Comparison of ENCODE assay signal across 30 cellular contexts in the genomic region with DNA sequence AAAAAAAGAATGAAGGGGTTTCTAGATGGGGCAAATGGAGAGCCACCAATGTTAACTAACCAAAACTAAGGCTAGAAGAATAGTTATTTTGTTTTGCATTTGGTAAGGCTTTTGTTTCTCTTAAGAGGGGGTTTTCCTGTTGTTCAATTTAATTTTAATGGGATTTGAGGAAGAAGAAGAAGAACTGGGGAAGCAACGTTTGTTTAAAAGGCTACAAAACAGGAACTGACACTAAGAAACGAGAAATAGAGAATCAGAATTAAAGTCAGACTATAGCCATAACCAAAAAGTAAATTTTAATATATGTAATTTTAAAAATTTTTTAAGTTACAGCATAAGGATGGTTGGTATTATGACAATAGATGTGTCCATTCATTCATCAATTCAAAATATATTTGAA. TPM values are rescaled to one million over a fixed set of nuclear protein-coding genes. Genes with fewer than 3 reads are reported as not detected.
"Had no signal": no experiment of that assay in that cellular context is flagged by ENCODE, and none has a peak within 500 bp of the region (broad histone marks: within the 10 kb centered on the region; RNA-seq: fewer than 3 reads in every experiment).

No MANE protein-coding gene starts in this region.

- H3K4me3 Mint-ChIP-seq: activated naive CD4-positive, alpha-beta T cell treated with anti-CD3 and anti-CD28 coated beads, Interleukin-2, amount 10 ng/mL, durations not matched to agents 7 days and 5 days; activated T-helper 1 cell treated with anti-CD3 and anti-CD28 coated beads, Interleukin-12 subunit alpha, Interleukin-12 subunit beta, Interleukin-2, Interleukin-4 antibody, amounts not matched to agents 30 ng/mL and 10 ng/mL and 1 ng/mL, durations not matched to agents 14 hours and 24 hours and 36 hours; brain; stimulated activated effector memory CD8-positive, alpha-beta T cell treated with anti-CD3 and anti-CD28 coated beads, Interleukin-12 subunit alpha, Interleukin-12 subunit beta, amount 100 ng/mL, for 72 hours; stimulated activated naive CD8-positive, alpha-beta T cell treated with anti-CD3 and anti-CD28 coated beads, Interleukin-15, amount 100 ng/mL, for 72 hours; type B pancreatic cell had no signal

- ATAC-seq: gastroesophageal sphincter; left cardiac atrium; left ventricle myocardium superior; pancreas; sciatic nerve; stimulated activated effector memory CD8-positive, alpha-beta T cell treated with anti-CD3 and anti-CD28 coated beads, Interleukin-12 subunit alpha, Interleukin-12 subunit beta, amount 100 ng/mL, for 72 hours; stimulated activated naive CD8-positive, alpha-beta T cell treated with anti-CD3 and anti-CD28 coated beads, Interleukin-15, amount 100 ng/mL, for 72 hours had no signal

- H3K27ac Mint-ChIP-seq: activated naive CD4-positive, alpha-beta T cell treated with anti-CD3 and anti-CD28 coated beads, Interleukin-2, amount 10 ng/mL, durations not matched to agents 7 days and 5 days; activated T-helper 1 cell treated with anti-CD3 and anti-CD28 coated beads, Interleukin-12 subunit alpha, Interleukin-12 subunit beta, Interleukin-2, Interleukin-4 antibody, amounts not matched to agents 30 ng/mL and 10 ng/mL and 1 ng/mL, durations not matched to agents 14 hours and 24 hours and 36 hours; brain; stimulated activated effector memory CD8-positive, alpha-beta T cell treated with anti-CD3 and anti-CD28 coated beads, Interleukin-12 subunit alpha, Interleukin-12 subunit beta, amount 100 ng/mL, for 72 hours; stimulated activated naive CD8-positive, alpha-beta T cell treated with anti-CD3 and anti-CD28 coated beads, Interleukin-15, amount 100 ng/mL, for 72 hours; type B pancreatic cell had no signal

- H3K9me3 ChIP-seq: ascending aorta, gastroesophageal sphincter, pancreas, prostate gland, vagina had no signal

- FAIRE-seq: endothelial cell of umbilical vein, keratinocyte, pancreas had no signal

- H3K27ac ChIP-seq: ascending aorta, cardiac muscle cell, coronary artery, gastroesophageal sphincter, pancreas, prostate gland, vagina had no signal

- H3K27me3 Mint-ChIP-seq: activated naive CD4-positive, alpha-beta T cell treated with anti-CD3 and anti-CD28 coated beads, Interleukin-2, amount 10 ng/mL, durations not matched to agents 7 days and 5 days; activated naive CD8-positive, alpha-beta T cell treated with anti-CD3 and anti-CD28 coated beads, Interleukin-2, amount 10 ng/mL, durations not matched to agents 7 days and 5 days; brain; stimulated activated naive CD8-positive, alpha-beta T cell treated with anti-CD3 and anti-CD28 coated beads, Interleukin-15, amount 100 ng/mL, for 72 hours; type B pancreatic cell had no signal

- H3K27me3 ChIP-seq: ascending aorta, cardiac muscle cell, gastroesophageal sphincter, pancreas, vagina had no signal

- DNase-seq: activated CD4-positive, alpha-beta T cell treated with anti-CD3 and anti-CD28 coated beads for 4 hours; activated CD4-positive, alpha-beta T cell treated with anti-CD3 and anti-CD28 coated beads, Interleukin-2, amount 50 U/mL, for 4 hours; activated gamma-delta T cell; activated naive CD4-positive, alpha-beta T cell treated with anti-CD3 and anti-CD28 coated beads, Interleukin-2, amount 10 ng/mL, durations not matched to agents 7 days and 5 days; activated naive CD8-positive, alpha-beta T cell treated with anti-CD3 and anti-CD28 coated beads, Interleukin-2, amount 10 ng/mL, durations not matched to agents 7 days and 5 days; activated T-cell treated with anti-CD3 and anti-CD28 coated beads for 4 hours; head of caudate nucleus; hippocampal formation; left cardiac atrium; left ventricle myocardium superior; pancreas; retina; stimulated activated CD4-positive, alpha-beta T cell treated with anti-CD3 and anti-CD28 coated beads, Interleukin-12 subunit alpha, Interleukin-12 subunit beta, amount 100 ng/mL, for 4 hours; stimulated activated CD4-positive, alpha-beta T cell treated with anti-CD3 and anti-CD28 coated beads, Interleukin-4, amount 100 ng/mL, for 24 hours; stimulated activated naive CD8-positive, alpha-beta T cell treated with anti-CD3 and anti-CD28 coated beads, Interleukin-15, amount 100 ng/mL, for 72 hours; substantia nigra had no signal

- H3K4me1 ChIP-seq: ascending aorta, gastroesophageal sphincter, pancreas, prostate gland, vagina had no signal

- H3K9me3 Mint-ChIP-seq: activated naive CD4-positive, alpha-beta T cell treated with anti-CD3 and anti-CD28 coated beads, Interleukin-2, amount 10 ng/mL, durations not matched to agents 7 days and 5 days; activated naive CD8-positive, alpha-beta T cell treated with anti-CD3 and anti-CD28 coated beads, Interleukin-2, amount 10 ng/mL, durations not matched to agents 7 days and 5 days; activated T-helper 1 cell treated with anti-CD3 and anti-CD28 coated beads, Interleukin-12 subunit alpha, Interleukin-12 subunit beta, Interleukin-2, Interleukin-4 antibody, amounts not matched to agents 30 ng/mL and 10 ng/mL and 1 ng/mL, durations not matched to agents 14 hours and 24 hours and 36 hours; brain; stimulated activated effector memory CD8-positive, alpha-beta T cell treated with anti-CD3 and anti-CD28 coated beads, Interleukin-12 subunit alpha, Interleukin-12 subunit beta, amount 100 ng/mL, for 72 hours; stimulated activated naive CD8-positive, alpha-beta T cell treated with anti-CD3 and anti-CD28 coated beads, Interleukin-15, amount 100 ng/mL, for 72 hours; type B pancreatic cell had no signal

- H3K4me1 Mint-ChIP-seq: brain; stimulated activated effector memory CD8-positive, alpha-beta T cell treated with anti-CD3 and anti-CD28 coated beads, Interleukin-12 subunit alpha, Interleukin-12 subunit beta, amount 100 ng/mL, for 72 hours; stimulated activated naive CD8-positive, alpha-beta T cell treated with anti-CD3 and anti-CD28 coated beads, Interleukin-15, amount 100 ng/mL, for 72 hours had no signal

- H3K4me3 ChIP-seq: ascending aorta, cardiac muscle cell, coronary artery, gastroesophageal sphincter, pancreas, prostate gland, skin epidermis, vagina had no signal

RNA-seq across cellular contexts. Expression of a gene that starts 14.0 kb away (rescaled TPM):
- total RNA-seq: ascending aorta had no signal
